In the genomic region with DNA sequence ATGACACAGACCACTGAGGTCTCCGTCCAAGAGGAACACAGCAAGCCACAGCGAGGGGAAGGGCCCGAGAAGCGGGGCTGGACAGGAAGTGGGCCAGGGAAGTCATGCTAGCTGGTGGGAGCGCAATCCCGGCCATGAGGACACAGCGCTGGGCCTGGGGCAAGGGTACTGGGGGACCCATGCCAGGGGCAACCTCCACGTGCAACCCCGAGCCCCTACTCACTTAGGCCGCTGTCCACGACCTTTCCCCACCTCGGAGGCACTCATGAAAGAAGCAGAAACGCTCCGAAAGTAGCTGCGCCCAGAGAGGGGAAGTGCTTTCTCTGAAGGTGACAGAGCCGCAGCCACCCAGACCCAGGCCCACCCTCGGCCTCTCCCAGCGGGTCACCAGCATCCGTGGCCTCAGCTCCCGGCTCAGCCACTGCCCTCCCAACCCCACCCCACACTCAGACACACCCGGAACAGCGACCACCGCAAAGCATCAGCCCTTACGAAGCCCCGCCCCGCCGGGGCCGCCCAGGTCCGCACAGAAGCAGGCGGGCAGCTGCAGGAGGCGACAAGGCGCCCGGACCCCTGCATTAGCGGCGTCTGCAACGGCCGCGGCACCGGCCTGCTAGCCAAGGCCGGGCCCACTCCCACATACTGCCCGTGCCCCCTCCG, we compare ENCODE assay signal across 8 cellular contexts. TPM values are rescaled to one million over a fixed set of nuclear protein-coding genes. Genes with fewer than 3 reads are reported as not detected.
DNase-seq lines count a peak whose midpoint lies in the region; ATAC-seq and TF ChIP-seq lines count a peak whose summit lies in the region.

No MANE protein-coding gene starts in this region.

- H3K9me3 ChIP-seq in DND-41 (ENCODE audit: insufficient read depth, low read length, severe bottlenecking) (no peaks in the 10 kb centered on the region), mesodermal cell (ENCODE audit: control insufficient read depth, low read length) (no peaks in the 10 kb centered on the region), upper lobe of left lung (no peaks in the 10 kb centered on the region)

- H3K4me1 ChIP-seq in DND-41 (ENCODE audit: insufficient read depth, low read length) (peaks cover 35% of the 10 kb centered on the region), mesodermal cell (ENCODE audit: control insufficient read depth, insufficient read depth, low read length, poor library complexity, severe bottlenecking) (peaks cover 4% of the 10 kb centered on the region), upper lobe of left lung (peaks cover 40 to 57% (median 50%) of the 10 kb centered on the region in 4 donors)

- H3K27ac ChIP-seq in DND-41 (ENCODE audit: low read length) (peak overlapping the region; percentile 66), dorsolateral prefrontal cortex (peak overlapping the region in 46 of 59 donors; percentile 2 to 99 (median 70)), mesodermal cell (ENCODE audit: low read depth, low read length, severe bottlenecking) (no peak overlapping the region), upper lobe of left lung (peak overlapping the region; percentile 88 to 100 (median 100))

- ATAC-seq in DND-41 (ENCODE audit: insufficient read depth, low read depth) (no peak), HG03064 (IDR thresholded peaks at IDR 0.05; ENCODE audit: low read depth, unreplicated experiment) (peak; percentile 12), upper lobe of left lung (ENCODE audit: low FRiP score in 2 of 2) (peak in 1 of 2 donors; percentile 2)

- peaks cover 57% of the 10 kb centered on the region for H3K79me2 ChIP-seq in DND-41 (ENCODE audit: insufficient read depth, low read length)

- H3K4me3 ChIP-seq in DND-41 (ENCODE audit: low read depth in 1 of 2, low read length in 2 of 2) (peak overlapping the region; percentile 77 to 83), dorsolateral prefrontal cortex (peak overlapping the region; percentile 56 to 99 (median 96)), mesodermal cell (ENCODE audit: extremely low read depth, insufficient read depth, low read length, poor library complexity, severe bottlenecking) (peak overlapping the region; percentile 94), upper lobe of left lung (peak overlapping the region; percentile 83 to 100 (median 97))

- H3K27me3 ChIP-seq in DND-41 (ENCODE audit: insufficient read depth, low read length, poor library complexity) (no peaks in the 10 kb centered on the region), dorsolateral prefrontal cortex (no peaks in the 10 kb centered on the region), upper lobe of left lung (no peaks in the 10 kb centered on the region)

- H3K4me2 ChIP-seq in DND-41 (ENCODE audit: insufficient read depth, low read length), result peak overlapping the region; percentile 98

- peak overlapping the region; percentile 68 for H2AFZ ChIP-seq in DND-41 (ENCODE audit: low read depth, low read length)

- 1 to 2% methylated on average over 29 to 30 of the region's 42 CpGs for WGBS in mesodermal cell (ENCODE audit: insufficient coverage in 2 of 2), 2 experiments
- WGBS in upper lobe of left lung, 2 donors, result 0% methylated on average over 24 of the region's 42 CpGs; no CpG with 5 or more reads in 1 of the 2 donors

- H3K36me3 ChIP-seq in DND-41 (ENCODE audit: insufficient read depth, low read length) (no peaks in the 10 kb centered on the region; the same call in 1 of the 2 replicates), mesodermal cell (ENCODE audit: control insufficient read depth, insufficient read depth, low read length) (no peaks in the 10 kb centered on the region), upper lobe of left lung (no peaks in the 10 kb centered on the region)

- peak in 1 of 4 donors; percentile 19 for TF ChIP-seq POLR2A in upper lobe of left lung (IDR thresholded peaks at IDR 0.05)

- H3K9ac ChIP-seq in DND-41 (ENCODE audit: low read depth, low read length), result peak overlapping the region; percentile 86

- TF ChIP-seq CTCF in DND-41 (IDR thresholded peaks at IDR 0.05; ENCODE audit: borderline replicate concordance, extremely low read depth, low read length, poor library complexity, severe bottlenecking), result no peak
- no peak for TF ChIP-seq CTCF in dorsolateral prefrontal cortex (IDR thresholded peaks at IDR 0.05 in 54 of 56, conservative IDR thresholded peaks at IDR 0.05 in 2 of 56; ENCODE audit: low read depth in 1 of 56, partially characterized antibody in 56 of 56)
- no peak for TF ChIP-seq CTCF in upper lobe of left lung (IDR thresholded peaks at IDR 0.05)

- no peak for TF ChIP-seq EP300 in upper lobe of left lung (IDR thresholded peaks at IDR 0.05)

- peaks cover 48% of the 10 kb centered on the region for H4K20me1 ChIP-seq in DND-41 (ENCODE audit: insufficient read depth, low read length)

- intact Hi-C loops in dorsolateral prefrontal cortex (cut with DNase I), result loop anchor here (1.0 to 10.0 kb wide), 5 partner anchors 37 to 649 kb away; a partner anchor contains a TSS

- DNase-seq in DND-41 (peak; percentile 40), T-helper 22 cell (ENCODE audit: low read depth) (peak; percentile 16), dorsolateral prefrontal cortex (peak in 1 of 10 donors; percentile 51), upper lobe of left lung (peak; percentile 53 to 92), globus pallidus (ENCODE audit: low spot score) (no peak), Ammon's horn (ENCODE audit: low spot score) (no peak)

RNA-seq across cellular contexts. Expression of a gene that starts 0.8 kb away (rescaled TPM):
- 10 to 100 TPM; 26.3 to 38.7 (median 32.4) TPM for total RNA-seq in dorsolateral prefrontal cortex
- 32.1 TPM for polyA plus RNA-seq in mesodermal cell (2013, experiment 1 of 2)
- polyA plus RNA-seq in mesodermal cell (2013, experiment 2 of 2), result 28.5 TPM
- total RNA-seq in upper lobe of left lung, result 10 to 100 TPM; 33.8 to 50.1 (median 45.1) TPM

Comparison
In these comparisons a context has a peak if more than half of its experiments do, and no peak if none do; other contexts are left out.
1. DNase-seq: peak in DND-41 (single experiment), T-helper 22 cell (single experiment) and upper lobe of left lung (2 of 2); none in globus pallidus (single experiment) and Ammon's horn (single experiment).
2. Peak in every context shown above with its lines, with median percentiles within 50 percentile points of each other: H3K4me3 ChIP-seq.